In the genomic region with DNA sequence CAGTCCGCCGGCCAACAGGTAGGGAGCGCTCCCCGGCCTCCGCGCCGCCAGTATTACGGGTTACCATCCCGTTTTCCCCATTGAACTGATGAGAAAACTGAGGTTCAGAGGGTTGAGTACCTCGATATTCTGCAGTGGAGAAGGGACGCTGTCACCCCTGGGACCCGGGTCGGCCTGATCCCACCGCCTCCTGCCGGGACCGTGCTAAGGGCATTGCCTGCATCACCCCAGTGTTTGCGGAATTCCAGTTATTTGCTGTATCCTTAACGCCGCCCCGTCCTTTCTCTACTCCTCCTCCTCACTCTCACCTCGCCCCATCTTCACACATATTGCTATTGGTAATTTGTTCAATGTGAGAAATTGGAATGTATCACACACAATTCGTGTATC, we compare ENCODE assay signal across 9 cellular contexts. TPM values are rescaled to one million over a fixed set of nuclear protein-coding genes. Genes with fewer than 3 reads are reported as not detected.
DNase-seq lines count a peak whose midpoint lies in the region; ATAC-seq and TF ChIP-seq lines count a peak whose summit lies in the region.
"Had no signal": no experiment of that assay in that cellular context is flagged by ENCODE, and none has a peak within 500 bp of the region (broad histone marks: within the 10 kb centered on the region; RNA-seq: fewer than 3 reads in every experiment).

No MANE protein-coding gene starts in this region.

- peak overlapping the region; percentile 60 to 85 (median 77) for H3K4me3 Mint-ChIP-seq in naive thymus-derived CD8-positive, alpha-beta T cell

- no peak for ATAC-seq in naive thymus-derived CD8-positive, alpha-beta T cell
- ATAC-seq in GM18498 (IDR thresholded peaks at IDR 0.05; ENCODE audit: unreplicated experiment), result no peak

- CTCF ChIA-PET in GM10248 (lab: Yijun Ruan, JAX), result no interaction called here

- H3K27ac ChIP-seq in HUES64 (ENCODE audit: low read depth, low read length) (no peak overlapping the region), duodenal mucosa (ENCODE audit: low read depth, low read length) (no peak overlapping the region)

- DNase-seq in AG08395 (ENCODE audit: low spot score), result peak; percentile 44
- DNase-seq in naive thymus-derived CD8-positive, alpha-beta T cell, result no peak
- no peak for DNase-seq in NCI-H2227 treated with DMSO at 0.1 percent for 48 hours (lab: John Stamatoyannopoulos, UW)
- no peak for DNase-seq in GM10248 (ENCODE audit: extremely low spot score)
- no peak for DNase-seq in NCI-H187 treated with DMSO at 0.1 percent for 48 hours (lab: John Stamatoyannopoulos, UW)
- DNase-seq: NCI-H1417 treated with DMSO at 0.1 percent for 48 hours had no signal

- POLR2A ChIA-PET in naive thymus-derived CD8-positive, alpha-beta T cell (lab: Charles Lee), result no interaction called here
- POLR2A ChIA-PET in GM10248 (lab: Yijun Ruan, JAX), result no interaction called here

- WGBS in HUES64, result 4% methylated on average over 18 of the region's 22 CpGs

- H3K9ac ChIP-seq in HUES64 (ENCODE audit: low read depth, low read length) (no peak overlapping the region), duodenal mucosa (ENCODE audit: low read depth in 1 of 2, low read length in 2 of 2) (no peak overlapping the region)

- peaks cover 13% of the 10 kb centered on the region for H3K4me1 ChIP-seq in HUES64 (ENCODE audit: insufficient read depth, low read length)
- H3K4me1 ChIP-seq in duodenal mucosa (ENCODE audit: control insufficient read depth in 1 of 2, insufficient read depth in 2 of 2, low read length in 2 of 2), result peaks cover 11 to 26% of the 10 kb centered on the region in 2 donors

- H3K36me3 Mint-ChIP-seq in naive thymus-derived CD8-positive, alpha-beta T cell, result peaks cover 0 to 7% (median 0%) of the 10 kb centered on the region in 3 donors

- H3K9me3 ChIP-seq in HUES64 (ENCODE audit: insufficient read depth, low read depth, low read length), result no peaks in the 10 kb centered on the region
- no peaks in the 10 kb centered on the region for H3K9me3 ChIP-seq in duodenal mucosa (ENCODE audit: control insufficient read depth in 1 of 2, low read length in 2 of 2)

- H3K9me3 Mint-ChIP-seq in naive thymus-derived CD8-positive, alpha-beta T cell, result peaks cover 0 to 2% (median 0%) of the 10 kb centered on the region in 9 donors

- TF ChIP-seq CTCF in GM10248 (IDR thresholded peaks at IDR 0.05; ENCODE audit: control extremely low read depth, extremely low read depth, low read depth, missing control alignments), result no peak

- H3K36me3 ChIP-seq in HUES64 (ENCODE audit: insufficient read depth, low read length) (no peaks in the 10 kb centered on the region), duodenal mucosa (ENCODE audit: control insufficient read depth in 1 of 2, insufficient read depth in 2 of 2, low read length in 2 of 2) (no peaks in the 10 kb centered on the region)

- H3K4me3 ChIP-seq in HUES64 (ENCODE audit: low read length) (peak overlapping the region; percentile 66), duodenal mucosa (ENCODE audit: low read depth in 1 of 2, low read length in 2 of 2) (peak overlapping the region; percentile 48 to 57)

- H3K27me3 Mint-ChIP-seq in naive thymus-derived CD8-positive, alpha-beta T cell, result peaks cover 44 to 74% (median 49%) of the 10 kb centered on the region in 5 donors

- H3K27me3 ChIP-seq in HUES64 (ENCODE audit: insufficient read depth, low read length), result peaks cover 40% of the 10 kb centered on the region
- H3K27me3 ChIP-seq in duodenal mucosa (ENCODE audit: control insufficient read depth in 1 of 2, insufficient read depth in 2 of 2, low read length in 2 of 2), result peaks cover 31 to 36% of the 10 kb centered on the region in 2 donors

- H3K27ac Mint-ChIP-seq in naive thymus-derived CD8-positive, alpha-beta T cell, result no peak overlapping the region

- H3K4me1 Mint-ChIP-seq in naive thymus-derived CD8-positive, alpha-beta T cell, result peaks cover 12 to 30% (median 19%) of the 10 kb centered on the region in 4 donors

RNA-seq across cellular contexts. Expression of gene A4GALT, which starts 0.4 kb away (rescaled TPM):
- polyA plus RNA-seq in HUES64 (2013, experiment 1 of 2), result 3.7 TPM
- polyA plus RNA-seq in HUES64 (2013, experiment 2 of 2), result 5.1 TPM
- total RNA-seq in naive thymus-derived CD8-positive, alpha-beta T cell, result not detected
- not detected for polyA plus RNA-seq in naive thymus-derived CD8-positive, alpha-beta T cell
